In genomic region chr10:31929986-31930675, GRCh38 we compare ENCODE assay signal across 8 cellular contexts. TPM values are rescaled to one million over a fixed set of nuclear protein-coding genes. Genes with fewer than 3 reads are reported as not detected.
DNase-seq lines count a peak whose midpoint lies in the region; ATAC-seq, FAIRE-seq and TF ChIP-seq lines count a peak whose summit lies in the region.

No MANE protein-coding gene starts in this region.

- H3K27ac ChIP-seq in endothelial cell of umbilical vein (ENCODE audit: insufficient read depth, low read depth, low read length): peak overlapping the region; percentile 69
- no peak overlapping the region for H3K27ac ChIP-seq in RWPE1

- peaks cover 21% of the 10 kb centered on the region for H3K79me2 ChIP-seq in endothelial cell of umbilical vein (ENCODE audit: control insufficient read depth, insufficient read depth, low read length)

- TF ChIP-seq POLR2A in endothelial cell of umbilical vein (IDR thresholded peaks at IDR 0.05; ENCODE audit: low read depth, low read length): no peak

- peak; percentile 78 for DNase-seq in activated CD8-positive, alpha-beta memory T cell treated with anti-CD3 and anti-CD28 coated beads, Interleukin-2, amount 10 ng/mL, durations not matched to agents 7 days and 5 days
- DNase-seq in activated CD8-positive, alpha-beta memory T cell treated with anti-CD3 and anti-CD28 coated beads, Interleukin-2, amount 50 U/mL, for 4 hours: no peak
- peak in 3 of 5 donors; percentile 4 to 69 (median 16) for DNase-seq in T-helper 1 cell
- DNase-seq in endothelial cell of umbilical vein (ENCODE audit: low read depth, low spot score): peak; percentile 55
- no peak for DNase-seq in osteocyte (ENCODE audit: extremely low spot score, unreplicated experiment)
- no peak for DNase-seq in RWPE1 (ENCODE audit: low spot score)

- H3K4me3 Mint-ChIP-seq in activated CD8-positive, alpha-beta memory T cell treated with anti-CD3 and anti-CD28 coated beads, Interleukin-2, amount 10 ng/mL, durations not matched to agents 7 days and 5 days: peak overlapping the region; percentile 82
- peak overlapping the region; percentile 92 for H3K4me3 Mint-ChIP-seq in osteocyte (ENCODE audit: unreplicated experiment)

- peak overlapping the region; percentile 74 to 90 (median 76) for H3K4me3 ChIP-seq in endothelial cell of umbilical vein (replicated peaks in 1 of 3; ENCODE audit: insufficient read depth in 1 of 3, low read depth in 1 of 3, low read length in 3 of 3)

- no peaks in the 10 kb centered on the region for H3K9me3 Mint-ChIP-seq in activated CD8-positive, alpha-beta memory T cell treated with anti-CD3 and anti-CD28 coated beads, Interleukin-2, amount 10 ng/mL, durations not matched to agents 7 days and 5 days (ENCODE audit: low read depth)
- H3K9me3 Mint-ChIP-seq in osteocyte (ENCODE audit: unreplicated experiment): no peaks in the 10 kb centered on the region

- FAIRE-seq in endothelial cell of umbilical vein (lab: Jason Lieb, UNC): no peak

- no peaks in the 10 kb centered on the region for H3K27me3 ChIP-seq in endothelial cell of umbilical vein (ENCODE audit: control insufficient read depth in 2 of 2, insufficient read depth in 2 of 2, low read length in 2 of 2)

- no peaks in the 10 kb centered on the region for H3K36me3 Mint-ChIP-seq in activated CD8-positive, alpha-beta memory T cell treated with anti-CD3 and anti-CD28 coated beads, Interleukin-2, amount 10 ng/mL, durations not matched to agents 7 days and 5 days
- H3K36me3 Mint-ChIP-seq in osteocyte (ENCODE audit: unreplicated experiment): no peaks in the 10 kb centered on the region

- peak overlapping the region; percentile 98 for H2AFZ ChIP-seq in endothelial cell of umbilical vein (ENCODE audit: low read depth, low read length)

- peaks cover 26% of the 10 kb centered on the region for H3K4me1 ChIP-seq in endothelial cell of umbilical vein (ENCODE audit: control insufficient read depth, extremely low read depth, insufficient read depth, low read length)

- H3K4me2 ChIP-seq in endothelial cell of umbilical vein (ENCODE audit: insufficient read depth, low read length): peak overlapping the region; percentile 91

- no peak for TF ChIP-seq CTCF in endothelial cell of umbilical vein (IDR thresholded peaks at IDR 0.05; ENCODE audit: extremely low read depth in 1 of 2, insufficient read depth in 1 of 2, low read depth in 1 of 2, low read length in 2 of 2)
- TF ChIP-seq CTCF in osteocyte (IDR thresholded peaks at IDR 0.05): no peak
- no peak for TF ChIP-seq CTCF in RWPE1 (conservative IDR thresholded peaks at IDR 0.05; ENCODE audit: low read depth)

- CTCF ChIA-PET in activated CD8-positive, alpha-beta memory T cell treated with anti-CD3 and anti-CD28 coated beads, Interleukin-2, amount 10 ng/mL, durations not matched to agents 7 days and 5 days (lab: Charles Lee): interaction anchor here (0.8 to 2.4 kb wide), 7 partner anchors 9 to 1176 kb away, joined by 3 to 7 read pairs (median 3); no protein-coding TSS in a partner anchor
- CTCF ChIA-PET in endothelial cell of umbilical vein (lab: Charles Lee): interaction anchor here (0.8 to 5.5 kb wide), 14 partner anchors 10 to 1242 kb away, joined by 3 to 80 read pairs (median 4); no protein-coding TSS in a partner anchor
- CTCF ChIA-PET in RWPE1 (lab: Yijun Ruan, JAX): interaction anchor here (0.6 to 1.3 kb wide), 5 partner anchors 11 to 71 kb away, joined by 3 to 5 read pairs (median 3); no protein-coding TSS in a partner anchor

- intact Hi-C loops in endothelial cell of umbilical vein (cut with micrococcal nuclease): loop anchor here (1.0 to 5.0 kb wide), 2 partner anchors 66 to 77 kb away; no protein-coding TSS in a partner anchor

- peaks cover 7% of the 10 kb centered on the region for H3K27me3 Mint-ChIP-seq in activated CD8-positive, alpha-beta memory T cell treated with anti-CD3 and anti-CD28 coated beads, Interleukin-2, amount 10 ng/mL, durations not matched to agents 7 days and 5 days
- no peaks in the 10 kb centered on the region for H3K27me3 Mint-ChIP-seq in osteocyte (ENCODE audit: unreplicated experiment)

- no peaks in the 10 kb centered on the region for H3K9me3 ChIP-seq in endothelial cell of umbilical vein (replicated peaks; ENCODE audit: control insufficient read depth, insufficient read depth, low read length)

- no TSS peak for BruUV-seq in endothelial cell of umbilical vein (replicated peaks; lab: Mats Ljungman, UMichigan)

- no peaks in the 10 kb centered on the region for H4K20me1 ChIP-seq in endothelial cell of umbilical vein (replicated peaks; ENCODE audit: control insufficient read depth, extremely low read depth, insufficient read depth, low read length)

- no peaks in the 10 kb centered on the region for H3K36me3 ChIP-seq in endothelial cell of umbilical vein (ENCODE audit: control insufficient read depth in 2 of 2, extremely low read depth in 1 of 2, insufficient read depth in 2 of 2, low read length in 2 of 2)

- ATAC-seq in activated CD8-positive, alpha-beta memory T cell treated with anti-CD3 and anti-CD28 coated beads, Interleukin-2, amount 10 ng/mL, durations not matched to agents 7 days and 5 days: peak; percentile 41
- ATAC-seq in HG02884 (IDR thresholded peaks at IDR 0.05; ENCODE audit: unreplicated experiment) (peak; percentile 33), GM21360 (IDR thresholded peaks at IDR 0.05; ENCODE audit: unreplicated experiment) (no peak)

- no peaks in the 10 kb centered on the region for H3K9me1 ChIP-seq in endothelial cell of umbilical vein (replicated peaks; ENCODE audit: control insufficient read depth, extremely low read depth, insufficient read depth, low read length)

- peak overlapping the region; percentile 65 for H3K27ac Mint-ChIP-seq in activated CD8-positive, alpha-beta memory T cell treated with anti-CD3 and anti-CD28 coated beads, Interleukin-2, amount 10 ng/mL, durations not matched to agents 7 days and 5 days
- peak overlapping the region; percentile 96 for H3K27ac Mint-ChIP-seq in osteocyte (ENCODE audit: unreplicated experiment)

- H3K4me1 Mint-ChIP-seq in activated CD8-positive, alpha-beta memory T cell treated with anti-CD3 and anti-CD28 coated beads, Interleukin-2, amount 10 ng/mL, durations not matched to agents 7 days and 5 days: peaks cover 37% of the 10 kb centered on the region
- peaks cover 28% of the 10 kb centered on the region for H3K4me1 Mint-ChIP-seq in osteocyte (ENCODE audit: unreplicated experiment)

- H3K9ac ChIP-seq in endothelial cell of umbilical vein (replicated peaks; ENCODE audit: extremely low read depth, insufficient read depth, low read length): peak overlapping the region; percentile 80

- dilution Hi-C loops in endothelial cell of umbilical vein (cut with MboI; ENCODE audit: extremely low pct_ligation_motif_present, low sequenced_read_pairs): no loop called here

- POLR2A ChIA-PET in endothelial cell of umbilical vein (lab: Charles Lee) (interaction anchor here (0.6 to 1.6 kb wide), 3 partner anchors 68 to 86 kb away, joined by 4 to 6 read pairs (median 6); no protein-coding TSS in a partner anchor), RWPE1 (lab: Yijun Ruan, JAX; ENCODE audit: low non-redundant PET) (no interaction called here)

TF ChIP-seq in endothelial cell of umbilical vein, 7 proteins besides CTCF, POLR2A, EP300 and RAD21:
- TF ChIP-seq FOS (IDR thresholded peaks at IDR 0.05; ENCODE audit: borderline replicate concordance, insufficient read depth, low read length) (no peak), GATA2 (IDR thresholded peaks at IDR 0.05; ENCODE audit: insufficient read depth, insufficient read length, low read depth, low read length) (no peak), POLR2AphosphoS5 (IDR thresholded peaks at IDR 0.05; ENCODE audit: insufficient read depth, low read depth, low read length) (no peak), EZH2 (IDR thresholded peaks at IDR 0.05; ENCODE audit: borderline replicate concordance, low read depth, low read length, severe bottlenecking) (no peak), MAX (IDR thresholded peaks at IDR 0.05; ENCODE audit: insufficient read depth, insufficient read length) (no peak)

RNA-seq across cellular contexts. Expression of gene ARHGAP12, which starts 1.5 kb away (rescaled TPM):
- 1 to 10 TPM; 3.0 to 7.8 TPM for total RNA-seq in activated CD8-positive, alpha-beta memory T cell treated with anti-CD3 and anti-CD28 coated beads, Interleukin-2, amount 10 ng/mL, durations not matched to agents 7 days and 5 days
- total RNA-seq in endothelial cell of umbilical vein (19.2 and 19.3 TPM in 2 replicates), osteocyte (18.8 and 20.8 TPM in 2 replicates)
- polyA plus RNA-seq in endothelial cell of umbilical vein: 3.7 and 5.8 TPM in 2 replicates
- polyA plus RNA-seq in endothelial cell of umbilical vein (2011; cell fraction: cytosol; rRNA removed): 5.7 TPM in 2 replicates
- 22.2 and 27.5 TPM in 2 replicates for polyA plus RNA-seq in endothelial cell of umbilical vein (2011; cell fraction: nucleus; rRNA removed)
- 14.0 TPM in 2 replicates for polyA plus RNA-seq in endothelial cell of umbilical vein (2012)
- 12.4 and 12.6 TPM in 2 replicates for polyA minus RNA-seq in endothelial cell of umbilical vein
- 6.5 TPM for polyA minus RNA-seq in endothelial cell of umbilical vein (2011; cell fraction: cytosol; rRNA and poly(A)+ RNA removed)
- 28.8 and 36.9 TPM in 2 replicates for polyA minus RNA-seq in endothelial cell of umbilical vein (2011; cell fraction: nucleus; rRNA and poly(A)+ RNA removed)

Comparison
In these comparisons a context has a peak if more than half of its experiments do, and no peak if none do; other contexts are left out.
1. DNase-seq: peak in activated CD8-positive, alpha-beta memory T cell treated with anti-CD3 and anti-CD28 coated beads, Interleukin-2, amount 10 ng/mL, durations not matched to agents 7 days and 5 days (single experiment), T-helper 1 cell (3 of 5) and endothelial cell of umbilical vein (single experiment); none in activated CD8-positive, alpha-beta memory T cell treated with anti-CD3 and anti-CD28 coated beads, Interleukin-2, amount 50 U/mL, for 4 hours (single experiment), osteocyte (single experiment) and RWPE1 (single experiment).